In the genomic region with DNA sequence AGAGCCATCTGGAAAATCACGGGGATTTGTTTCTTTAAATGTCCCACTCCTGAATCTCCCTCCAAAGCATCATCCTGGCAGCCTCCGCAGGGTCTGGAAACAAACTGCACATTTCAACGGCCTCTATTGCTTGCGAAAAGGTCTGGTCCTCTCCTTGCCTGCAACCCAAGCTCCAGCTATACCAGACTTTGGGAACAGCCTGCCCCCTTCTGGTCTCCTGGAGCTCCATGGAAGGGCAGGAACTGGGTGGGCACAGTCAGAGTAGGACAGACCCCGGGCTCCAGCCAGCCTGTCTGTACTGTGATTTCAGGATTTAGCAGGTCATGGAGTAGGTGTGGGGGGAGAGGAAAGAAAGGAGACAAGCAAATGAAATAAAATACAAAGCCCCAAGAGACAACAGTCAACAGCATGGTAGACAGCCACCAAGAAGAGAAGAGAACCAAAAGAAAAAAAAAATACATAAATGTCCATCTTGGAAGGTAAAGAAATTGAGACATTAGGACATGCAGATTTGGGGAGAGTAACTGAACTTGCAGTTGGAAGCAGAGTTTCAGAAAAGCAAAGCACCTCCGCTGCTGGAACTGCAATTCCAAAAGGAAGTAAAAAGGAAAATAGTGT, we compare ENCODE assay signal across 8 cellular contexts.
DNase-seq lines count a peak whose midpoint lies in the region; ATAC-seq and TF ChIP-seq lines count a peak whose summit lies in the region.

No MANE protein-coding gene starts in this region.

- H3K36me3 ChIP-seq in DND-41 (ENCODE audit: insufficient read depth, low read length) (no peaks in the 10 kb centered on the region), WERI-Rb-1 (no peaks in the 10 kb centered on the region)

- H3K4me2 ChIP-seq in DND-41 (ENCODE audit: insufficient read depth, low read length): no peak overlapping the region

- H3K79me2 ChIP-seq in DND-41 (ENCODE audit: insufficient read depth, low read length): no peaks in the 10 kb centered on the region

- H3K9me3 Mint-ChIP-seq in memory B cell: no peaks in the 10 kb centered on the region

- H3K27me3 Mint-ChIP-seq in memory B cell: peaks cover 2% of the 10 kb centered on the region

- H2AFZ ChIP-seq in DND-41 (ENCODE audit: low read depth, low read length): no peak overlapping the region

- peaks cover 21% of the 10 kb centered on the region for H3K4me1 ChIP-seq in DND-41 (ENCODE audit: insufficient read depth, low read length)

- no peaks in the 10 kb centered on the region for H3K9me3 ChIP-seq in DND-41 (ENCODE audit: insufficient read depth, low read length, severe bottlenecking)
- no peaks in the 10 kb centered on the region for H3K9me3 ChIP-seq in WERI-Rb-1 (ENCODE audit: severe bottlenecking)

- H3K36me3 Mint-ChIP-seq in memory B cell: peaks cover 8% of the 10 kb centered on the region

- peaks cover 40% of the 10 kb centered on the region for H3K4me1 Mint-ChIP-seq in memory B cell

- H3K9ac ChIP-seq in DND-41 (ENCODE audit: low read depth, low read length): no peak overlapping the region

- peaks cover 29% of the 10 kb centered on the region for H3K27me3 ChIP-seq in DND-41 (ENCODE audit: insufficient read depth, low read length, poor library complexity)
- peaks cover 17% of the 10 kb centered on the region for H3K27me3 ChIP-seq in WERI-Rb-1 (ENCODE audit: insufficient read depth, low read depth, severe bottlenecking)

- H3K27ac ChIP-seq in DND-41 (ENCODE audit: low read length): no peak overlapping the region
- H3K27ac ChIP-seq in WERI-Rb-1: no peak overlapping the region
- H3K27ac ChIP-seq in substantia nigra (ENCODE audit: low read depth, low read length, poor library complexity, severe bottlenecking): no peak overlapping the region

- DNase-seq in DND-41 (peak; percentile 37), NB4 (ENCODE audit: low read depth) (peak; percentile 76), WERI-Rb-1 (peak; percentile 74), ecto neural progenitor cell (ENCODE audit: low spot score) (peak; percentile 79), memory B cell (ENCODE audit: low spot score in 2 of 2) (no peak), substantia nigra (lab: John Stamatoyannopoulos, UW) (peak in 45 of 49 donors; percentile 14 to 88 (median 70)), NCI-H128 (lab: John Stamatoyannopoulos, UW; ENCODE audit: unreplicated experiment) (no peak)

- ATAC-seq in DND-41 (ENCODE audit: insufficient read depth, low read depth): peak; percentile 41; the same call in 2 of the 3 replicates
- no peak for ATAC-seq in memory B cell (ENCODE audit: low read depth)
- ATAC-seq in GM18858 (IDR thresholded peaks at IDR 0.05; ENCODE audit: unreplicated experiment): no peak

- H3K4me3 Mint-ChIP-seq in memory B cell: peak overlapping the region; percentile 64

- no peak overlapping the region for H3K27ac Mint-ChIP-seq in memory B cell

- peaks cover 26% of the 10 kb centered on the region for H4K20me1 ChIP-seq in DND-41 (ENCODE audit: insufficient read depth, low read length)

- TF ChIP-seq POLR2A in NB4 (IDR thresholded peaks at IDR 0.05; ENCODE audit: extremely low read depth, insufficient read length): no peak

- TF ChIP-seq CTCF in DND-41 (IDR thresholded peaks at IDR 0.05; ENCODE audit: borderline replicate concordance, extremely low read depth, low read length, poor library complexity, severe bottlenecking) (peak; percentile 64), NB4 (IDR thresholded peaks at IDR 0.05; ENCODE audit: low read depth, low read length) (peak; percentile 64), WERI-Rb-1 (IDR thresholded peaks at IDR 0.05; ENCODE audit: low read depth, low read length) (peak; percentile 82)

- H3K4me3 ChIP-seq in DND-41 (ENCODE audit: low read depth in 1 of 2, low read length in 2 of 2) (no peak overlapping the region), NB4 (ENCODE audit: low read depth, low read length) (peak overlapping the region; percentile 72), WERI-Rb-1 (ENCODE audit: low read depth, low read length) (no peak overlapping the region)

Comparison
In these comparisons a context has a peak if more than half of its experiments do, and no peak if none do; other contexts are left out.
1. DNase-seq: peak in DND-41 (single experiment), NB4 (single experiment), WERI-Rb-1 (single experiment), ecto neural progenitor cell (single experiment) and substantia nigra (45 of 49); none in memory B cell (0 of 2) and NCI-H128 (single experiment).
2. Peak in every context shown above with its lines, with median percentiles within 50 percentile points of each other: CTCF ChIP-seq.